11 cellular contexts compared by ENCODE assay signal in the genomic region with DNA sequence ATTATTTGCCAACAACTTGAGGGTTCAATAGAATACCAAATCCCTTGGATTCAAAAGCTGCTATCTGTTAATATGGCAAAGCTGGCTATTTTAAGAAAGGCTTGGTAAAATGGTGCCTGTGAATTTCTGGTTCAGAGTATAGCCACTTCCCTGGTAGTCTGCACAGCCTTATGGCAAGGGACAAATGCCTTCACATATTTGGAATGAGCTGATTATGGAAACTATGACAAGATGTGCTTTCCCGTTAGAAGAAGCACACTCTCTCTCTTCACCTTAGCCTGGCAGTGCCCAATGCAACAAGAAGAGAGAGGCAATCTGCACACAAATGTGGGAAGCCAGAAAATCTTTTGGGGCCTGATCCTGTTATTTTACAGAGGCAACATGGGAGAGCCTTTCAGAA. TPM values are rescaled to one million over a fixed set of nuclear protein-coding genes. Genes with fewer than 3 reads are reported as not detected.
DNase-seq lines count a peak whose midpoint lies in the region; ATAC-seq and TF ChIP-seq lines count a peak whose summit lies in the region.
"Had no signal": no experiment of that assay in that cellular context is flagged by ENCODE, and none has a peak within 500 bp of the region (broad histone marks: within the 10 kb centered on the region; RNA-seq: fewer than 3 reads in every experiment).

No MANE protein-coding gene starts in this region.

- H3K14ac ChIP-seq in mesenchymal stem cell (ENCODE audit: low read length in 2 of 2) (no peak overlapping the region), H9 (ENCODE audit: insufficient read depth, low read length) (no peak overlapping the region)

- H3K27me3 ChIP-seq in mesenchymal stem cell (ENCODE audit: control insufficient read depth in 1 of 2, insufficient read depth in 1 of 2, low read length in 2 of 2) (peaks cover 0 to 2% of the 10 kb centered on the region in 2 experiments), tibial artery (no peaks in the 10 kb centered on the region), H9 (ENCODE audit: insufficient read depth, low read length) (no peaks in the 10 kb centered on the region)

- no peaks in the 10 kb centered on the region for H4K20me1 ChIP-seq in H9 (ENCODE audit: control insufficient read depth, insufficient read depth, insufficient read length)

- H4K8ac ChIP-seq in mesenchymal stem cell (ENCODE audit: low read length) (peak overlapping the region; percentile 2), H9 (replicated peaks; ENCODE audit: insufficient read length, low read depth, low read length) (no peak overlapping the region)

- no peaks in the 10 kb centered on the region for H3K9me3 Mint-ChIP-seq in H9
- H3K9me3 Mint-ChIP-seq: activated naive CD8-positive, alpha-beta T cell treated with anti-CD3 and anti-CD28 coated beads for 36 hours; CD4-positive, alpha-beta memory T cell; naive thymus-derived CD8-positive, alpha-beta T cell; stimulated activated naive B cell treated with anti-CD40 and anti-IgM and Interleukin-4, amounts not matched to agents 10 μg/mL and 1 μg/mL and 100 μg/mL, for 72 hours had no signal

- H3K56ac ChIP-seq in H9 (ENCODE audit: insufficient read length, low read depth, low read length), result no peak overlapping the region

- H3K79me1 ChIP-seq in mesenchymal stem cell (replicated peaks; ENCODE audit: low read length, poor library complexity, severe bottlenecking) (peaks cover 1% of the 10 kb centered on the region), H9 (ENCODE audit: insufficient read depth, low read depth, low read length, poor library complexity, severe bottlenecking) (no peaks in the 10 kb centered on the region)

- H3K36me3 ChIP-seq in mesenchymal stem cell (ENCODE audit: control insufficient read depth in 1 of 2, insufficient read depth in 2 of 2, low read depth in 1 of 2, low read length in 2 of 2) (no peaks in the 10 kb centered on the region), tibial artery (no peaks in the 10 kb centered on the region)

- TF ChIP-seq CTCF in coronary artery (IDR thresholded peaks at IDR 0.05) (no peak), tibial artery (IDR thresholded peaks at IDR 0.05) (no peak), H9 (conservative IDR thresholded peaks at IDR 0.05) (no peak)

- H3K4me1 Mint-ChIP-seq in H9, result peaks cover 6 to 10% of the 10 kb centered on the region in 2 experiments
- H3K4me1 Mint-ChIP-seq: activated naive CD8-positive, alpha-beta T cell treated with anti-CD3 and anti-CD28 coated beads for 36 hours had no signal

- H3K27me3 Mint-ChIP-seq in H9 (ENCODE audit: low read depth), result no peaks in the 10 kb centered on the region
- H3K27me3 Mint-ChIP-seq: activated naive CD8-positive, alpha-beta T cell treated with anti-CD3 and anti-CD28 coated beads for 36 hours had no signal

- H4K91ac ChIP-seq in mesenchymal stem cell (ENCODE audit: low read length) (peak overlapping the region; percentile 52), H9 (ENCODE audit: insufficient read length, low read depth, low read length) (no peak overlapping the region)

- H2AFZ ChIP-seq in mesenchymal stem cell (ENCODE audit: low read depth, low read length) (no peak overlapping the region), H9 (ENCODE audit: low read length) (no peak overlapping the region)

- H3K9ac ChIP-seq in mesenchymal stem cell (ENCODE audit: low read length) (peak overlapping the region; percentile 78), H9 (ENCODE audit: extremely low read depth, insufficient read length, low read length) (no peak overlapping the region)

- H4K5ac ChIP-seq in H9 (ENCODE audit: insufficient read length, low read depth, low read length), result no peak overlapping the region

- no peak overlapping the region for H3K27ac Mint-ChIP-seq in H9
- H3K27ac Mint-ChIP-seq: activated naive CD8-positive, alpha-beta T cell treated with anti-CD3 and anti-CD28 coated beads for 36 hours; CD4-positive, alpha-beta memory T cell; naive thymus-derived CD8-positive, alpha-beta T cell; stimulated activated naive B cell treated with anti-CD40 and anti-IgM and Interleukin-4, amounts not matched to agents 10 μg/mL and 1 μg/mL and 100 μg/mL, for 72 hours had no signal

- ATAC-seq in HG03442 (IDR thresholded peaks at IDR 0.05; ENCODE audit: unreplicated experiment), result no peak

- no peak overlapping the region for H3T11ph ChIP-seq in H9 (ENCODE audit: low read length)

- intact Hi-C loops in tibial artery (cut with DNase I; ENCODE audit: low total_unique reads), result loop anchor here (5.0 kb wide), 1 partner anchor 184 kb away; no protein-coding TSS in a partner anchor

- H2BK5ac ChIP-seq in mesenchymal stem cell (ENCODE audit: low read depth, low read length, poor library complexity, severe bottlenecking) (no peak overlapping the region), H9 (ENCODE audit: insufficient read length, low read length) (no peak overlapping the region)

- H2BK20ac ChIP-seq in H9 (ENCODE audit: low read depth, low read length, poor library complexity, severe bottlenecking), result no peak overlapping the region

- H3K4me3 ChIP-seq in coronary artery (no peak overlapping the region), mesenchymal stem cell (ENCODE audit: insufficient read depth in 1 of 2, low read depth in 1 of 2, low read length in 2 of 2) (no peak overlapping the region), tibial artery (no peak overlapping the region)

- WGBS in mesenchymal stem cell, result 100% methylated on average over 1 of the region's 1 CpG
- no CpG with 5 or more reads among the region's 1 CpG for WGBS in H9 (ENCODE audit: extremely low coverage, insufficient read length, low lambda C conversion rate)

- H3K18ac ChIP-seq in mesenchymal stem cell (ENCODE audit: low read depth in 1 of 2, low read length in 2 of 2) (peak overlapping the region in 1 of 2 experiments; percentile 89), H9 (ENCODE audit: insufficient read length, low read depth, low read length) (no peak overlapping the region)

- no peaks in the 10 kb centered on the region; a peak in 1 of 7 replicates for H3K36me3 Mint-ChIP-seq in H9 (ENCODE audit: insufficient read depth in 1 of 3, low read depth in 3 of 3)
- H3K36me3 Mint-ChIP-seq: activated naive CD8-positive, alpha-beta T cell treated with anti-CD3 and anti-CD28 coated beads for 36 hours; CD4-positive, alpha-beta memory T cell; naive thymus-derived CD8-positive, alpha-beta T cell; stimulated activated naive B cell treated with anti-CD40 and anti-IgM and Interleukin-4, amounts not matched to agents 10 μg/mL and 1 μg/mL and 100 μg/mL, for 72 hours had no signal

- H2AK5ac ChIP-seq in mesenchymal stem cell (ENCODE audit: low read length, severe bottlenecking) (peak overlapping the region; percentile 68), H9 (ENCODE audit: insufficient read length, low read length) (no peak overlapping the region)

- peak overlapping the region in 1 of 2 experiments; percentile 77 for H3K4ac ChIP-seq in mesenchymal stem cell (ENCODE audit: low read depth in 1 of 2, low read length in 2 of 2)
- H3K4ac ChIP-seq in H9 (ENCODE audit: low read depth, low read length), result no peak overlapping the region

- H3K23me2 ChIP-seq in H9 (ENCODE audit: insufficient read length, low read depth, low read length, poor library complexity, severe bottlenecking), result no peaks in the 10 kb centered on the region

- H3K27ac ChIP-seq in coronary artery (peak overlapping the region; percentile 51 to 82), mesenchymal stem cell (ENCODE audit: low read length, poor library complexity, severe bottlenecking) (no peak overlapping the region), tibial artery (peak overlapping the region; percentile 70 to 74), H9 (ENCODE audit: insufficient read length, low read depth, low read length) (no peak overlapping the region)

- H3K23ac ChIP-seq in mesenchymal stem cell (ENCODE audit: low read length in 2 of 2), result no peak overlapping the region
- no peak overlapping the region for H3K23ac ChIP-seq in H9 (ENCODE audit: insufficient read length, low read depth, low read length)

- no peaks in the 10 kb centered on the region for H3K9me3 ChIP-seq in mesenchymal stem cell (ENCODE audit: control insufficient read depth, low read length)
- no peaks in the 10 kb centered on the region for H3K9me3 ChIP-seq in tibial artery
- no peaks in the 10 kb centered on the region for H3K9me3 ChIP-seq in H9 (ENCODE audit: control insufficient read depth, low read depth, low read length)

- H3K4me1 ChIP-seq in mesenchymal stem cell (ENCODE audit: control insufficient read depth, insufficient read depth, low read depth, low read length), result peaks cover 1% of the 10 kb centered on the region
- H3K4me1 ChIP-seq in tibial artery, result peaks cover 0 to 22% (median 9%) of the 10 kb centered on the region in 4 donors
- H3K4me1 ChIP-seq in H9 (ENCODE audit: insufficient read depth, low read length), result no peaks in the 10 kb centered on the region

- no peaks in the 10 kb centered on the region for H3K79me2 ChIP-seq in H9 (ENCODE audit: insufficient read depth, low read length)

- H3K4me3 Mint-ChIP-seq in H9, result no peak overlapping the region
- H3K4me3 Mint-ChIP-seq: activated naive CD8-positive, alpha-beta T cell treated with anti-CD3 and anti-CD28 coated beads for 36 hours; CD4-positive, alpha-beta memory T cell; naive thymus-derived CD8-positive, alpha-beta T cell; stimulated activated naive B cell treated with anti-CD40 and anti-IgM and Interleukin-4, amounts not matched to agents 10 μg/mL and 1 μg/mL and 100 μg/mL, for 72 hours had no signal

- H2BK120ac ChIP-seq in mesenchymal stem cell (ENCODE audit: low read depth, low read length), result no peak overlapping the region
- no peak overlapping the region for H2BK120ac ChIP-seq in H9 (ENCODE audit: low read depth, low read length, poor library complexity, severe bottlenecking)

- H2BK15ac ChIP-seq in mesenchymal stem cell (ENCODE audit: low read depth, poor library complexity, severe bottlenecking), result no peak overlapping the region
- H2BK15ac ChIP-seq in H9 (ENCODE audit: low read depth, low read length), result no peak overlapping the region

- DNase-seq in NCI-H1694 treated with DMSO at 0.1 percent for 48 hours (lab: John Stamatoyannopoulos, UW), result peak; percentile 46
- DNase-seq in coronary artery (ENCODE audit: low spot score), result no peak
- DNase-seq in mesenchymal stem cell, result peak; percentile 52
- DNase-seq in tibial artery, result no peak
- DNase-seq in activated naive CD4-positive, alpha-beta T cell treated with Interleukin-2 at 50 U/mL for 16 hours, result no peak
- no peak for DNase-seq in H9

- H3K4me2 ChIP-seq in mesenchymal stem cell (ENCODE audit: low read length, poor library complexity, severe bottlenecking) (no peak overlapping the region), H9 (ENCODE audit: insufficient read depth, insufficient read length, low read length) (no peak overlapping the region)

- H2BK12ac ChIP-seq in mesenchymal stem cell (ENCODE audit: low read length in 2 of 2) (peak overlapping the region in 1 of 2 experiments; percentile 89), H9 (ENCODE audit: insufficient read length, low read depth, low read length) (no peak overlapping the region)

RNA-seq across cellular contexts. Expression of a gene that starts 47.5 kb away (rescaled TPM):
- polyA plus RNA-seq in mesenchymal stem cell (2013, experiment 1 of 2), result 33.5 TPM
- 34.0 TPM for polyA plus RNA-seq in mesenchymal stem cell (2013, experiment 2 of 2)
- total RNA-seq in H9 (2021), result 8.7 and 9.2 TPM in 2 replicates

Comparison
In these comparisons a context has a peak if more than half of its experiments do, and no peak if none do; other contexts are left out.
1. DNase-seq: peak in NCI-H1694 treated with DMSO at 0.1 percent for 48 hours (single experiment) and mesenchymal stem cell (single experiment); none in coronary artery (single experiment), tibial artery (0 of 2), activated naive CD4-positive, alpha-beta T cell treated with Interleukin-2 at 50 U/mL for 16 hours (single experiment) and H9 (single experiment).
2. H3K27ac ChIP-seq: peak in coronary artery (2 of 2) and tibial artery (2 of 2); none in mesenchymal stem cell (single experiment) and H9 (single experiment).